Comparison of ENCODE assay signal across 39 cellular contexts in the genomic region with DNA sequence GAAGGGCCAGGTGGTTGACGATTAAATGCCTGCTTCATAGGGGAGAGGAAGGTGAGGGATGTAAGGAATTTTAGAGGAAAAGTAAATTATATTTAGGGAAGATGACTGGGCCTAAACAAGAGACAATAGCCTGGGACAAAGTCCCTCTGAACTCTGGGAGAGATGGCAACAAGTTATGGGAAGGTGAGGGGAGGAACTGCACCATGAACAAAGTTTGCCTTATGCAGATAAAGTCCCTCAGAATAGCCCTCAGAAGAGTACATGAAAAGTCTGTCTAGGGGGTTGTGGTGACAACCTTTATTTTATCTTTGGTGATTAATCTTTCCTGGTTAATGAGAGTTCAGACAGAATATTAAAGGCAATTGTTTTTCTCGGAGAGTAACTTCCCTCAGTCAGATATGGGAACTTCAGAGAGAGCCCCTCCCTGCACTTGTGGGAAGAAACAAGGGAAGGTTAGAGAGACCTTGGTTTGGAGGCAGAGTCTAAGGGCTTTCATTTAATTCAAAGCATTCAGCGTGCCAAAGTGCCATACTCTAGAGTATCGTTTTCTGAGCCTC. TPM values are rescaled to one million over a fixed set of nuclear protein-coding genes. Genes with fewer than 3 reads are reported as not detected.
"Had no signal": no experiment of that assay in that cellular context is flagged by ENCODE, and none has a peak within 500 bp of the region (broad histone marks: within the 10 kb centered on the region; RNA-seq: fewer than 3 reads in every experiment).

No MANE protein-coding gene starts in this region.

- H3K4me2 ChIP-seq: smooth muscle cell had no signal

- H3K4me3 ChIP-seq: ascending aorta, coronary artery, dorsolateral prefrontal cortex, mucosa of descending colon, sigmoid colon, smooth muscle cell, tibial nerve had no signal

- H3K36me3 ChIP-seq: ascending aorta, brain microvascular endothelial cell, sigmoid colon, tibial nerve had no signal

- H3K27me3 ChIP-seq: ascending aorta, brain microvascular endothelial cell, dorsolateral prefrontal cortex, sigmoid colon, tibial nerve had no signal

- FAIRE-seq: frontal cortex, keratinocyte had no signal

- H3K27ac ChIP-seq: ascending aorta, brain microvascular endothelial cell, coronary artery, dorsolateral prefrontal cortex, sigmoid colon, tibial nerve, VCaP had no signal

- DNase-seq: activated CD4-positive, alpha-beta memory T cell treated with anti-CD3 and anti-CD28 coated beads for 36 hours; activated CD4-positive, alpha-beta T cell treated with anti-CD3 and anti-CD28 coated beads for 48 hours; activated CD8-positive, alpha-beta memory T cell treated with anti-CD3 and anti-CD28 coated beads, Interleukin-2, amount 50 U/mL, for 4 hours; activated gamma-delta T cell; activated naive CD4-positive, alpha-beta T cell treated with anti-CD3 and anti-CD28 coated beads, Interleukin-2, amount 10 ng/mL, durations not matched to agents 7 days and 5 days; activated naive CD8-positive, alpha-beta T cell treated with anti-CD3 and anti-CD28 coated beads, Interleukin-2, amount 10 ng/mL, durations not matched to agents 7 days and 5 days; activated T-cell treated with anti-CD3 and anti-CD28 coated beads, Interleukin-2, amount 50 U/mL, for 1 hour; brain microvascular endothelial cell; dorsolateral prefrontal cortex; effector memory CD4-positive, alpha-beta T cell; glutamatergic neuron; left cardiac atrium; left ventricle myocardium superior; mucosa of descending colon; retina; sigmoid colon; stimulated activated CD4-positive, alpha-beta T cell treated with anti-CD3 and anti-CD28 coated beads, Interleukin-15, amount 100 ng/mL, for 24 hours; stimulated activated CD4-positive, alpha-beta T cell treated with anti-CD3 and anti-CD28 coated beads, Interleukin-2, amount 100 ng/mL, for 24 hours; stimulated activated naive CD4-positive, alpha-beta T cell; T-helper 17 cell had no signal

- H3K9me3 ChIP-seq: ascending aorta, mucosa of descending colon, sigmoid colon, tibial nerve had no signal

RNA-seq across cellular contexts. Expression of a gene that starts 27.1 kb away (rescaled TPM):
- total RNA-seq: activated CD4-positive, alpha-beta memory T cell treated with anti-CD3 and anti-CD28 coated beads for 36 hours; activated CD8-positive, alpha-beta memory T cell treated with anti-CD3 and anti-CD28 coated beads for 36 hours; activated naive CD8-positive, alpha-beta T cell treated with anti-CD3 and anti-CD28 coated beads, Interleukin-2, amount 10 ng/mL, durations not matched to agents 7 days and 5 days; ascending aorta; cardiac septum; cerebellum; esophagus mucosa; frontal cortex; left cardiac atrium; left ventricle myocardium superior; lung microvascular endothelial cell; mesenteric fat pad; mucosa of descending colon; myocyte; natural killer cell treated with Interleukin-12 subunit alpha and Interleukin-12 subunit beta and Interleukin-15 and Interleukin-18, amount 100 ng/mL, for 72 hours; omental fat pad; posterior vena cava; sigmoid colon; smooth muscle cell; T-helper 17 cell; temporal lobe; tibial nerve; ureter had no signal
- polyA plus RNA-seq: keratinocyte, smooth muscle cell had no signal
